10 cellular contexts compared by ENCODE assay signal in genomic region chr5:146345578-146346366, GRCh38. TPM values are rescaled to one million over a fixed set of nuclear protein-coding genes. Genes with fewer than 3 reads are reported as not detected.
DNase-seq lines count a peak whose midpoint lies in the region; ATAC-seq and TF ChIP-seq lines count a peak whose summit lies in the region.
"Had no signal": no experiment of that assay in that cellular context is flagged by ENCODE, and none has a peak within 500 bp of the region (broad histone marks: within the 10 kb centered on the region; RNA-seq: fewer than 3 reads in every experiment).

No MANE protein-coding gene starts in this region.

- H3K9me3 ChIP-seq in CD8-positive, alpha-beta T cell (ENCODE audit: low read length) = no peaks in the 10 kb centered on the region
- H3K9me3 ChIP-seq in HUES48 (ENCODE audit: control insufficient read depth, insufficient read depth, low read length) (no peaks in the 10 kb centered on the region), ectodermal cell (ENCODE audit: control insufficient read depth, low read length) (no peaks in the 10 kb centered on the region)

- H3K36me3 ChIP-seq in CD8-positive, alpha-beta T cell (ENCODE audit: insufficient read depth, low read length) = no peaks in the 10 kb centered on the region
- H3K36me3 ChIP-seq in HUES48 (ENCODE audit: control insufficient read depth, insufficient read depth, low read length) = no peaks in the 10 kb centered on the region
- no peaks in the 10 kb centered on the region for H3K36me3 ChIP-seq in ectodermal cell (ENCODE audit: control insufficient read depth, insufficient read depth, low read length)

- peaks cover 18% of the 10 kb centered on the region for H3K4me1 Mint-ChIP-seq in CD8-positive, alpha-beta T cell (ENCODE audit: low read depth)
- H3K4me1 Mint-ChIP-seq in natural killer cell treated with Interleukin-12 subunit alpha and Interleukin-12 subunit beta and Interleukin-15 and Interleukin-18, amount 100 ng/mL, for 72 hours (ENCODE audit: low read depth in 2 of 2) = peaks cover 0 to 9% of the 10 kb centered on the region in 2 donors

- WGBS in ectodermal cell, 2 experiments = 1% methylated on average over 76 of the region's 76 CpGs

- no peak overlapping the region for H3K27ac ChIP-seq in CD8-positive, alpha-beta T cell (ENCODE audit: low read depth, low read length)
- H3K27ac ChIP-seq in HUES48 (ENCODE audit: low read depth, low read length) (no peak overlapping the region), ectodermal cell (ENCODE audit: insufficient read depth, low read depth, low read length, poor library complexity, severe bottlenecking) (no peak overlapping the region)

- peaks cover 6% of the 10 kb centered on the region for H3K4me1 ChIP-seq in CD8-positive, alpha-beta T cell (ENCODE audit: insufficient read depth, low read length)
- H3K4me1 ChIP-seq in HUES48 (ENCODE audit: control insufficient read depth, insufficient read depth, low read length) (peaks cover 7% of the 10 kb centered on the region), ectodermal cell (ENCODE audit: control insufficient read depth, insufficient read depth, low read length) (no peaks in the 10 kb centered on the region)

- H3K9ac ChIP-seq in HUES48 (ENCODE audit: low read depth, low read length) = no peak overlapping the region

- CTCF ChIA-PET in CD8-positive, alpha-beta T cell (lab: Charles Lee) = no interaction called here

- H3K27ac Mint-ChIP-seq in CD8-positive, alpha-beta T cell = no peak overlapping the region
- no peak overlapping the region for H3K27ac Mint-ChIP-seq in natural killer cell treated with Interleukin-12 subunit alpha and Interleukin-12 subunit beta and Interleukin-15 and Interleukin-18, amount 100 ng/mL, for 72 hours

- intact Hi-C loops in CD8-positive, alpha-beta T cell (cut with DNase I, micrococcal nuclease) = no loop called here

- peaks cover 56% of the 10 kb centered on the region for H3K27me3 Mint-ChIP-seq in CD8-positive, alpha-beta T cell (ENCODE audit: low read depth)
- peaks cover 43 to 77% of the 10 kb centered on the region in 2 donors for H3K27me3 Mint-ChIP-seq in natural killer cell treated with Interleukin-12 subunit alpha and Interleukin-12 subunit beta and Interleukin-15 and Interleukin-18, amount 100 ng/mL, for 72 hours

- ATAC-seq in CD8-positive, alpha-beta T cell = no peak
- peak in 1 of 2 donors; percentile 26 for ATAC-seq in natural killer cell treated with Interleukin-12 subunit alpha and Interleukin-12 subunit beta and Interleukin-15 and Interleukin-18, amount 100 ng/mL, for 72 hours
- ATAC-seq in HG02759 (IDR thresholded peaks at IDR 0.05; ENCODE audit: unreplicated experiment) (no peak), HG03378 (IDR thresholded peaks at IDR 0.05; ENCODE audit: unreplicated experiment) (no peak), HG02588 (IDR thresholded peaks at IDR 0.05; ENCODE audit: unreplicated experiment) (no peak)

- no peak for DNase-seq in CD8-positive, alpha-beta T cell
- DNase-seq in natural killer cell treated with Interleukin-12 subunit alpha and Interleukin-12 subunit beta and Interleukin-15 and Interleukin-18, amount 100 ng/mL, for 72 hours (ENCODE audit: low spot score) = no peak
- DNase-seq in NCI-H2196 (lab: John Stamatoyannopoulos, UW; ENCODE audit: unreplicated experiment) = no peak
- DNase-seq: activated effector memory CD4-positive, alpha-beta T cell treated with Interleukin-2 at 50 U/mL for 16 hours; NCI-H1417 treated with DMSO at 0.1 percent for 48 hours had no signal

- TF ChIP-seq CTCF in CD8-positive, alpha-beta T cell (IDR thresholded peaks at IDR 0.05) = no peak

- no peaks in the 10 kb centered on the region for H3K9me3 Mint-ChIP-seq in CD8-positive, alpha-beta T cell
- no peaks in the 10 kb centered on the region for H3K9me3 Mint-ChIP-seq in natural killer cell treated with Interleukin-12 subunit alpha and Interleukin-12 subunit beta and Interleukin-15 and Interleukin-18, amount 100 ng/mL, for 72 hours

- H3K4me3 ChIP-seq in CD8-positive, alpha-beta T cell (ENCODE audit: low read depth, low read length) = no peak overlapping the region
- H3K4me3 ChIP-seq in HUES48 (ENCODE audit: low read depth, low read length) (peak overlapping the region; percentile 52), ectodermal cell (ENCODE audit: insufficient read depth, low read depth, low read length) (peak overlapping the region; percentile 18)

- peaks cover 9% of the 10 kb centered on the region for H3K27me3 ChIP-seq in CD8-positive, alpha-beta T cell (ENCODE audit: insufficient read depth, low read length)
- H3K27me3 ChIP-seq in HUES48 (ENCODE audit: control insufficient read depth, insufficient read depth, low read length) = peaks cover 91% of the 10 kb centered on the region
- peaks cover 94% of the 10 kb centered on the region for H3K27me3 ChIP-seq in ectodermal cell (ENCODE audit: control insufficient read depth, insufficient read depth, low read length, poor library complexity, severe bottlenecking)

- POLR2A ChIA-PET in CD8-positive, alpha-beta T cell (lab: Charles Lee) = no interaction called here

- H3K36me3 Mint-ChIP-seq in CD8-positive, alpha-beta T cell = no peaks in the 10 kb centered on the region
- H3K36me3 Mint-ChIP-seq in natural killer cell treated with Interleukin-12 subunit alpha and Interleukin-12 subunit beta and Interleukin-15 and Interleukin-18, amount 100 ng/mL, for 72 hours = no peaks in the 10 kb centered on the region

- peak overlapping the region; percentile 18 for H3K4me3 Mint-ChIP-seq in CD8-positive, alpha-beta T cell
- H3K4me3 Mint-ChIP-seq in natural killer cell treated with Interleukin-12 subunit alpha and Interleukin-12 subunit beta and Interleukin-15 and Interleukin-18, amount 100 ng/mL, for 72 hours = peak overlapping the region; percentile 4

RNA-seq across cellular contexts. Expression of gene POU4F3, which starts 7.1 kb away (rescaled TPM):
- total RNA-seq in CD8-positive, alpha-beta T cell = under 1 TPM in 1 of 2 experiments, not detected in 1; 0.14 TPM
- 0.17 TPM for polyA plus RNA-seq in ectodermal cell (2013, experiment 1 of 4)
- polyA plus RNA-seq in ectodermal cell (2013, experiment 2 of 4) = 0.07 TPM
- polyA plus RNA-seq in ectodermal cell (2013, experiment 3 of 4) = 0.21 TPM
- polyA plus RNA-seq in ectodermal cell (2013, experiment 4 of 4) = 0.12 TPM
- not detected for total RNA-seq in natural killer cell treated with Interleukin-12 subunit alpha and Interleukin-12 subunit beta and Interleukin-15 and Interleukin-18, amount 100 ng/mL, for 72 hours
